ENCODE assay signal across 35 cellular contexts in the genomic region with DNA sequence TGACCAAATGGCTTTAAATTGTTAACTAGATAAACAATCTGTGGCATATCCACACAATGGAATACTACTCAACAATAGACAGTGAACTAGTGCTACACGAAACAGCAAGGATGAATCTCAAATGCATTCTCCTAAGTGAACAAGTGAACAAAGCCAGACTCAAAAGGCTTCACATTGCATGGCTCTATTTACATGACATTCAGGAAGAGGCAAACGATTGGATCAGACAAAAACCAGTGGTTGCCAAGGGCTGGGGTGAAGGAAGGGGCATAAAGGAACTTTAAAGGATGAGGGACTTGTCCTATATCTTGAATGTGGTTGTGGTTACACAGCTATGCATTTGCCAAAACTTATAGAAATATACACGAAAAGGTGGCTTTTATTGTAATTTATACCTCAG.
"Had no signal": no experiment of that assay in that cellular context is flagged by ENCODE, and none has a peak within 500 bp of the region (broad histone marks: within the 10 kb centered on the region; RNA-seq: fewer than 3 reads in every experiment).

No MANE protein-coding gene starts in this region.

- H3K27me3 ChIP-seq: brain microvascular endothelial cell had no signal

- ATAC-seq: activated CD8-positive, alpha-beta T cell treated with anti-CD3 and anti-CD28 coated beads for 36 hours; activated T-cell treated with anti-CD3 and anti-CD28 coated beads, Interleukin-2, amount 50 U/mL, for 4 hours; activated T-helper 17 cell treated with anti-CD3 and anti-CD28 coated beads, Interleukin-2, amount 50 U/mL, for 72 hours; effector memory CD8-positive, alpha-beta T cell; foreskin keratinocyte; gastrocnemius medialis; heart left ventricle; T-helper 17 cell had no signal

- H3K4me3 ChIP-seq: esophagus muscularis mucosa, gastrocnemius medialis, heart left ventricle had no signal

- H3K4me1 ChIP-seq: foreskin keratinocyte had no signal

- DNase-seq: activated CD4-positive, alpha-beta T cell treated with anti-CD3 and anti-CD28 coated beads for 4 hours; activated CD4-positive, alpha-beta T cell treated with anti-CD3 and anti-CD28 coated beads, Interleukin-2, amount 50 U/mL, for 1 hour; activated CD4-positive, alpha-beta T cell treated with anti-CD3 and anti-CD28 coated beads, Interleukin-2, amount 50 U/mL, for 48 hours; activated CD4-positive, CD25-positive, alpha-beta regulatory T cell; activated CD4-positive, CD25-positive, alpha-beta regulatory T cell treated with anti-CD3 and anti-CD28 coated beads, Interleukin-2, amount 50 U/mL, for 72 hours; activated CD8-positive, alpha-beta memory T cell treated with anti-CD3 and anti-CD28 coated beads for 24 hours; activated CD8-positive, alpha-beta T cell treated with anti-CD3 and anti-CD28 coated beads for 36 hours; activated effector memory CD4-positive, alpha-beta T cell treated with Interleukin-2 at 50 U/mL for 16 hours; activated gamma-delta T cell treated with Interleukin-2 at 50 U/mL for 16 hours; activated naive CD4-positive, alpha-beta T cell treated with anti-CD3 and anti-CD28 coated beads, Interleukin-2, amount 50 U/mL, for 16 hours; activated naive CD4-positive, alpha-beta T cell treated with Interleukin-2 at 50 U/mL for 16 hours; activated T-cell treated with anti-CD3 and anti-CD28 coated beads, Interleukin-2, amount 50 U/mL, for 4 hours; amniotic stem cell; anterior cingulate cortex; brain microvascular endothelial cell; cortex of kidney; dermis blood vessel endothelial cell; effector CD4-positive, alpha-beta T cell; effector memory CD8-positive, alpha-beta T cell; erythroblast; foreskin keratinocyte; gastrocnemius medialis; glutamatergic neuron; heart left ventricle; T-helper 17 cell; T1000; WERI-Rb-1 had no signal

- H3K4me1 Mint-ChIP-seq: activated T-helper 17 cell treated with anti-CD3 and anti-CD28 coated beads, Interleukin-2, amount 50 U/mL, for 72 hours; central memory CD8-positive, alpha-beta T cell had no signal

- H3K36me3 ChIP-seq: brain microvascular endothelial cell, esophagus muscularis mucosa, gastrocnemius medialis, heart left ventricle, WERI-Rb-1 had no signal

- H3K9me3 Mint-ChIP-seq: activated CD8-positive, alpha-beta T cell treated with anti-CD3 and anti-CD28 coated beads for 36 hours; activated T-cell treated with anti-CD3 and anti-CD28 coated beads, Interleukin-2, amount 50 U/mL, for 4 hours; activated T-helper 17 cell treated with anti-CD3 and anti-CD28 coated beads, Interleukin-2, amount 50 U/mL, for 72 hours; central memory CD8-positive, alpha-beta T cell; effector memory CD8-positive, alpha-beta T cell; T-helper 2 cell treated with Interferon-gamma antibody and Interleukin-4, amounts not matched to agents 5 μg/mL and 100 μg/mL, for 36 hours had no signal

- H3K36me3 Mint-ChIP-seq: activated naive CD8-positive, alpha-beta T cell had no signal

- H3K4me3 Mint-ChIP-seq: activated CD8-positive, alpha-beta T cell treated with anti-CD3 and anti-CD28 coated beads for 36 hours; activated naive CD8-positive, alpha-beta T cell; activated T-cell treated with anti-CD3 and anti-CD28 coated beads, Interleukin-2, amount 50 U/mL, for 4 hours; activated T-helper 17 cell treated with anti-CD3 and anti-CD28 coated beads, Interleukin-2, amount 50 U/mL, for 72 hours; central memory CD8-positive, alpha-beta T cell; effector memory CD8-positive, alpha-beta T cell; T-helper 17 cell; T-helper 2 cell treated with Interferon-gamma antibody and Interleukin-4, amounts not matched to agents 5 μg/mL and 100 μg/mL, for 36 hours had no signal

- H3K27ac Mint-ChIP-seq: activated CD8-positive, alpha-beta T cell treated with anti-CD3 and anti-CD28 coated beads for 36 hours; activated naive CD8-positive, alpha-beta T cell; activated T-helper 17 cell treated with anti-CD3 and anti-CD28 coated beads, Interleukin-2, amount 50 U/mL, for 72 hours; effector memory CD8-positive, alpha-beta T cell; T-helper 17 cell; T-helper 2 cell treated with Interferon-gamma antibody and Interleukin-4, amounts not matched to agents 5 μg/mL and 100 μg/mL, for 36 hours had no signal

- H3K9me3 ChIP-seq: esophagus muscularis mucosa, gastrocnemius medialis, heart left ventricle had no signal

- FAIRE-seq: astrocyte, bronchial epithelial cell, colon had no signal

- H3K27ac ChIP-seq: brain microvascular endothelial cell, esophagus muscularis mucosa, foreskin keratinocyte, gastrocnemius medialis, heart left ventricle, WERI-Rb-1 had no signal
